ENCODE assay signal across 1 cellular context in the genomic region with DNA sequence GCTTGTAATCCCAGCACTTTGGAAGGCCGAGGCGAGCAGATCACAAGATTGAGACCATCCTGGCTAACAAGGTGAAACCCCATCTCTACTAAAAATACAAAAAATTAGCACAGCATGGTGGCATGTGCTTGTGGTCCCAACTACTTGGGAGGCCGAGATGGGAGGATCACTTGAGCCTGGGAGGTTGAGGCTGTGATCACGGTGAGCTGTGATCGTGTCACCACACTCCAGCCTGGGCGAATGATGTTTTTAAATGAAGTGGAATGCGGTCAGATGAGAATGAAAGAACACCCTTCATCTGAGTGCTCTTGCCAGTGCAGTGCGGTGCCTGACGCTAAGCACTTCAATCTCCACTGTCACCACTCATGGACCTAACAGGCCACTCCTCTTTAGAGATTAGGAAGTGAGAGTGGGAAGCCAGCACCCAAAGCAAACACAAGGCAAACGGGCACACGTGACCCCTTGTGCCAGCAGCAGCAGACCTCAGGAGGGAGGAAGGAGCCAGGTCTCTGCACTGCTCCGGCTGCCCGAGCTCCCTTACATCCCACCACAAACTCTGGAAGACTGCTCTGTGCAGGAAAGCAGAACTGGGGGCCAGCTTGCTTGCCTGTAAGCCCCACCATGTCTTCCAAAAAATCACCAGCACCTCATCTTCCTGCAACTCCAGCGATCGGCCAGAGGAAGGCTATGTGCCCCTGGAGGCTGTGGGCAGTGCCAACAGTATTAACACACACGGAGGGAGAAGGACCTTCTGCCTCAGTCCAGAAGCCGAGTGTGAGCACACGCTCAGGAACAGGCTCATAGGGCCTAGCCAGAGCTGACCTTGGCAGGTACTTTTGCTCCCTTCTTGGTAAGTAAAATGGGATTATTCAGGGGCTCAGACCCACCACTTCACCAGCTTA.
TF ChIP-seq lines count a peak whose summit lies in the region.

No MANE protein-coding gene starts in this region.

TF ChIP-seq in GM12878, 131 proteins besides CTCF, POLR2A, EP300 and RAD21 (continued from another document and continues in another):
- TF ChIP-seq, protein P1, sequence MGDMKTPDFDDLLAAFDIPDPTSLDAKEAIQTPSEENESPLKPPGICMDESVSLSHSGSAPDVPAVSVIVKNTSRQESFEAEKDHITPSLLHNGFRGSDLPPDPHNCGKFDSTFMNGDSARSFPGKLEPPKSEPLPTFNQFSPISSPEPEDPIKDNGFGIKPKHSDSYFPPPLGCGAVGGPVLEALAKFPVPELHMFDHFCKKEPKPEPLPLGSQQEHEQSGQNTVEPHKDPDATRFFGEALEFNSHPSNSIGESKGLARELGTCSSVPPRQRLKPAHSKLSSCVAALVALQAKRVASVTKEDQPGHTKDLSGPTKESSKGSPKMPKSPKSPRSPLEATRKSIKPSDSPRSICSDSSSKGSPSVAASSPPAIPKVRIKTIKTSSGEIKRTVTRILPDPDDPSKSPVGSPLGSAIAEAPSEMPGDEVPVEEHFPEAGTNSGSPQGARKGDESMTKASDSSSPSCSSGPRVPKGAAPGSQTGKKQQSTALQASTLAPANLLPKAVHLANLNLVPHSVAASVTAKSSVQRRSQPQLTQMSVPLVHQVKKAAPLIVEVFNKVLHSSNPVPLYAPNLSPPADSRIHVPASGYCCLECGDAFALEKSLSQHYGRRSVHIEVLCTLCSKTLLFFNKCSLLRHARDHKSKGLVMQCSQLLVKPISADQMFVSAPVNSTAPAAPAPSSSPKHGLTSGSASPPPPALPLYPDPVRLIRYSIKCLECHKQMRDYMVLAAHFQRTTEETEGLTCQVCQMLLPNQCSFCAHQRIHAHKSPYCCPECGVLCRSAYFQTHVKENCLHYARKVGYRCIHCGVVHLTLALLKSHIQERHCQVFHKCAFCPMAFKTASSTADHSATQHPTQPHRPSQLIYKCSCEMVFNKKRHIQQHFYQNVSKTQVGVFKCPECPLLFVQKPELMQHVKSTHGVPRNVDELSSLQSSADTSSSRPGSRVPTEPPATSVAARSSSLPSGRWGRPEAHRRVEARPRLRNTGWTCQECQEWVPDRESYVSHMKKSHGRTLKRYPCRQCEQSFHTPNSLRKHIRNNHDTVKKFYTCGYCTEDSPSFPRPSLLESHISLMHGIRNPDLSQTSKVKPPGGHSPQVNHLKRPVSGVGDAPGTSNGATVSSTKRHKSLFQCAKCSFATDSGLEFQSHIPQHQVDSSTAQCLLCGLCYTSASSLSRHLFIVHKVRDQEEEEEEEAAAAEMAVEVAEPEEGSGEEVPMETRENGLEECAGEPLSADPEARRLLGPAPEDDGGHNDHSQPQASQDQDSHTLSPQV (IDR thresholded peaks at IDR 0.05): no peak
- TF ChIP-seq NFYA (IDR thresholded peaks at IDR 0.05; ENCODE audit: borderline replicate concordance, low read depth, low read length): no peak
- TF ChIP-seq, protein P2, sequence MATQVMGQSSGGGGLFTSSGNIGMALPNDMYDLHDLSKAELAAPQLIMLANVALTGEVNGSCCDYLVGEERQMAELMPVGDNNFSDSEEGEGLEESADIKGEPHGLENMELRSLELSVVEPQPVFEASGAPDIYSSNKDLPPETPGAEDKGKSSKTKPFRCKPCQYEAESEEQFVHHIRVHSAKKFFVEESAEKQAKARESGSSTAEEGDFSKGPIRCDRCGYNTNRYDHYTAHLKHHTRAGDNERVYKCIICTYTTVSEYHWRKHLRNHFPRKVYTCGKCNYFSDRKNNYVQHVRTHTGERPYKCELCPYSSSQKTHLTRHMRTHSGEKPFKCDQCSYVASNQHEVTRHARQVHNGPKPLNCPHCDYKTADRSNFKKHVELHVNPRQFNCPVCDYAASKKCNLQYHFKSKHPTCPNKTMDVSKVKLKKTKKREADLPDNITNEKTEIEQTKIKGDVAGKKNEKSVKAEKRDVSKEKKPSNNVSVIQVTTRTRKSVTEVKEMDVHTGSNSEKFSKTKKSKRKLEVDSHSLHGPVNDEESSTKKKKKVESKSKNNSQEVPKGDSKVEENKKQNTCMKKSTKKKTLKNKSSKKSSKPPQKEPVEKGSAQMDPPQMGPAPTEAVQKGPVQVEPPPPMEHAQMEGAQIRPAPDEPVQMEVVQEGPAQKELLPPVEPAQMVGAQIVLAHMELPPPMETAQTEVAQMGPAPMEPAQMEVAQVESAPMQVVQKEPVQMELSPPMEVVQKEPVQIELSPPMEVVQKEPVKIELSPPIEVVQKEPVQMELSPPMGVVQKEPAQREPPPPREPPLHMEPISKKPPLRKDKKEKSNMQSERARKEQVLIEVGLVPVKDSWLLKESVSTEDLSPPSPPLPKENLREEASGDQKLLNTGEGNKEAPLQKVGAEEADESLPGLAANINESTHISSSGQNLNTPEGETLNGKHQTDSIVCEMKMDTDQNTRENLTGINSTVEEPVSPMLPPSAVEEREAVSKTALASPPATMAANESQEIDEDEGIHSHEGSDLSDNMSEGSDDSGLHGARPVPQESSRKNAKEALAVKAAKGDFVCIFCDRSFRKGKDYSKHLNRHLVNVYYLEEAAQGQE (IDR thresholded peaks at IDR 0.05; ENCODE audit: low read depth, low read length): no peak
- TF ChIP-seq, protein P3, sequence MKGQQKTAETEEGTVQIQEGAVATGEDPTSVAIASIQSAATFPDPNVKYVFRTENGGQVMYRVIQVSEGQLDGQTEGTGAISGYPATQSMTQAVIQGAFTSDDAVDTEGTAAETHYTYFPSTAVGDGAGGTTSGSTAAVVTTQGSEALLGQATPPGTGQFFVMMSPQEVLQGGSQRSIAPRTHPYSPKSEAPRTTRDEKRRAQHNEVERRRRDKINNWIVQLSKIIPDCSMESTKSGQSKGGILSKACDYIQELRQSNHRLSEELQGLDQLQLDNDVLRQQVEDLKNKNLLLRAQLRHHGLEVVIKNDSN (IDR thresholded peaks at IDR 0.05; ENCODE audit: borderline replicate concordance, extremely low read length, insufficient read depth, low read depth, low read length): peak; percentile 83
- peak; percentile 74 to 82 for TF ChIP-seq BHLHE40 (IDR thresholded peaks at IDR 0.05; ENCODE audit: borderline replicate concordance in 1 of 2, low read depth in 2 of 2, low read length in 1 of 2)
- TF ChIP-seq, protein P4, sequence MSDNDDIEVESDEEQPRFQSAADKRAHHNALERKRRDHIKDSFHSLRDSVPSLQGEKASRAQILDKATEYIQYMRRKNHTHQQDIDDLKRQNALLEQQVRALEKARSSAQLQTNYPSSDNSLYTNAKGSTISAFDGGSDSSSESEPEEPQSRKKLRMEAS (IDR thresholded peaks at IDR 0.05; ENCODE audit: low read depth, low read length): 0 out of 2 replicates have a peak, but pooled peaks have one; percentile 31
- TF ChIP-seq MTA3 (IDR thresholded peaks at IDR 0.05; ENCODE audit: borderline replicate concordance, low read length): no peak
- peak; percentile 60; the same call in 1 of the 2 replicates for TF ChIP-seq SPI1 (IDR thresholded peaks at IDR 0.05; ENCODE audit: borderline replicate concordance, insufficient read depth, low read depth, low read length)
- TF ChIP-seq, protein P5, sequence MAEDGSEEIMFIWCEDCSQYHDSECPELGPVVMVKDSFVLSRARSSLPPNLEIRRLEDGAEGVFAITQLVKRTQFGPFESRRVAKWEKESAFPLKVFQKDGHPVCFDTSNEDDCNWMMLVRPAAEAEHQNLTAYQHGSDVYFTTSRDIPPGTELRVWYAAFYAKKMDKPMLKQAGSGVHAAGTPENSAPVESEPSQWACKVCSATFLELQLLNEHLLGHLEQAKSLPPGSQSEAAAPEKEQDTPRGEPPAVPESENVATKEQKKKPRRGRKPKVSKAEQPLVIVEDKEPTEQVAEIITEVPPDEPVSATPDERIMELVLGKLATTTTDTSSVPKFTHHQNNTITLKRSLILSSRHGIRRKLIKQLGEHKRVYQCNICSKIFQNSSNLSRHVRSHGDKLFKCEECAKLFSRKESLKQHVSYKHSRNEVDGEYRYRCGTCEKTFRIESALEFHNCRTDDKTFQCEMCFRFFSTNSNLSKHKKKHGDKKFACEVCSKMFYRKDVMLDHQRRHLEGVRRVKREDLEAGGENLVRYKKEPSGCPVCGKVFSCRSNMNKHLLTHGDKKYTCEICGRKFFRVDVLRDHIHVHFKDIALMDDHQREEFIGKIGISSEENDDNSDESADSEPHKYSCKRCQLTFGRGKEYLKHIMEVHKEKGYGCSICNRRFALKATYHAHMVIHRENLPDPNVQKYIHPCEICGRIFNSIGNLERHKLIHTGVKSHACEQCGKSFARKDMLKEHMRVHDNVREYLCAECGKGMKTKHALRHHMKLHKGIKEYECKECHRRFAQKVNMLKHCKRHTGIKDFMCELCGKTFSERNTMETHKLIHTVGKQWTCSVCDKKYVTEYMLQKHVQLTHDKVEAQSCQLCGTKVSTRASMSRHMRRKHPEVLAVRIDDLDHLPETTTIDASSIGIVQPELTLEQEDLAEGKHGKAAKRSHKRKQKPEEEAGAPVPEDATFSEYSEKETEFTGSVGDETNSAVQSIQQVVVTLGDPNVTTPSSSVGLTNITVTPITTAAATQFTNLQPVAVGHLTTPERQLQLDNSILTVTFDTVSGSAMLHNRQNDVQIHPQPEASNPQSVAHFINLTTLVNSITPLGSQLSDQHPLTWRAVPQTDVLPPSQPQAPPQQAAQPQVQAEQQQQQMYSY (CRISPR knock-in tag; IDR thresholded peaks at IDR 0.05): no peak
- no peak for TF ChIP-seq ZBED1 (IDR thresholded peaks at IDR 0.05; ENCODE audit: borderline replicate concordance)
- no peak for TF ChIP-seq KLF5 (IDR thresholded peaks at IDR 0.05; ENCODE audit: partially characterized antibody)
- TF ChIP-seq LARP7 (IDR thresholded peaks at IDR 0.05): no peak
- no peak for TF ChIP-seq CREB1 (IDR thresholded peaks at IDR 0.05; ENCODE audit: low read depth)
- TF ChIP-seq, protein P6, sequence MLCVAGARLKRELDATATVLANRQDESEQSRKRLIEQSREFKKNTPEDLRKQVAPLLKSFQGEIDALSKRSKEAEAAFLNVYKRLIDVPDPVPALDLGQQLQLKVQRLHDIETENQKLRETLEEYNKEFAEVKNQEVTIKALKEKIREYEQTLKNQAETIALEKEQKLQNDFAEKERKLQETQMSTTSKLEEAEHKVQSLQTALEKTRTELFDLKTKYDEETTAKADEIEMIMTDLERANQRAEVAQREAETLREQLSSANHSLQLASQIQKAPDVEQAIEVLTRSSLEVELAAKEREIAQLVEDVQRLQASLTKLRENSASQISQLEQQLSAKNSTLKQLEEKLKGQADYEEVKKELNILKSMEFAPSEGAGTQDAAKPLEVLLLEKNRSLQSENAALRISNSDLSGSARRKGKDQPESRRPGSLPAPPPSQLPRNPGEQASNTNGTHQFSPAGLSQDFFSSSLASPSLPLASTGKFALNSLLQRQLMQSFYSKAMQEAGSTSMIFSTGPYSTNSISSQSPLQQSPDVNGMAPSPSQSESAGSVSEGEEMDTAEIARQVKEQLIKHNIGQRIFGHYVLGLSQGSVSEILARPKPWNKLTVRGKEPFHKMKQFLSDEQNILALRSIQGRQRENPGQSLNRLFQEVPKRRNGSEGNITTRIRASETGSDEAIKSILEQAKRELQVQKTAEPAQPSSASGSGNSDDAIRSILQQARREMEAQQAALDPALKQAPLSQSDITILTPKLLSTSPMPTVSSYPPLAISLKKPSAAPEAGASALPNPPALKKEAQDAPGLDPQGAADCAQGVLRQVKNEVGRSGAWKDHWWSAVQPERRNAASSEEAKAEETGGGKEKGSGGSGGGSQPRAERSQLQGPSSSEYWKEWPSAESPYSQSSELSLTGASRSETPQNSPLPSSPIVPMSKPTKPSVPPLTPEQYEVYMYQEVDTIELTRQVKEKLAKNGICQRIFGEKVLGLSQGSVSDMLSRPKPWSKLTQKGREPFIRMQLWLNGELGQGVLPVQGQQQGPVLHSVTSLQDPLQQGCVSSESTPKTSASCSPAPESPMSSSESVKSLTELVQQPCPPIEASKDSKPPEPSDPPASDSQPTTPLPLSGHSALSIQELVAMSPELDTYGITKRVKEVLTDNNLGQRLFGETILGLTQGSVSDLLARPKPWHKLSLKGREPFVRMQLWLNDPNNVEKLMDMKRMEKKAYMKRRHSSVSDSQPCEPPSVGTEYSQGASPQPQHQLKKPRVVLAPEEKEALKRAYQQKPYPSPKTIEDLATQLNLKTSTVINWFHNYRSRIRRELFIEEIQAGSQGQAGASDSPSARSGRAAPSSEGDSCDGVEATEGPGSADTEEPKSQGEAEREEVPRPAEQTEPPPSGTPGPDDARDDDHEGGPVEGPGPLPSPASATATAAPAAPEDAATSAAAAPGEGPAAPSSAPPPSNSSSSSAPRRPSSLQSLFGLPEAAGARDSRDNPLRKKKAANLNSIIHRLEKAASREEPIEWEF (IDR thresholded peaks at IDR 0.05; ENCODE audit: insufficient replicate concordance, low read depth, low read length): no peak
- TF ChIP-seq RFX5 (IDR thresholded peaks at IDR 0.05; ENCODE audit: low read depth, low read length): no peak
- TF ChIP-seq, protein P7, sequence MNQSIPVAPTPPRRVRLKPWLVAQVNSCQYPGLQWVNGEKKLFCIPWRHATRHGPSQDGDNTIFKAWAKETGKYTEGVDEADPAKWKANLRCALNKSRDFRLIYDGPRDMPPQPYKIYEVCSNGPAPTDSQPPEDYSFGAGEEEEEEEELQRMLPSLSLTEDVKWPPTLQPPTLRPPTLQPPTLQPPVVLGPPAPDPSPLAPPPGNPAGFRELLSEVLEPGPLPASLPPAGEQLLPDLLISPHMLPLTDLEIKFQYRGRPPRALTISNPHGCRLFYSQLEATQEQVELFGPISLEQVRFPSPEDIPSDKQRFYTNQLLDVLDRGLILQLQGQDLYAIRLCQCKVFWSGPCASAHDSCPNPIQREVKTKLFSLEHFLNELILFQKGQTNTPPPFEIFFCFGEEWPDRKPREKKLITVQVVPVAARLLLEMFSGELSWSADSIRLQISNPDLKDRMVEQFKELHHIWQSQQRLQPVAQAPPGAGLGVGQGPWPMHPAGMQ (IDR thresholded peaks at IDR 0.05; ENCODE audit: borderline replicate concordance): no peak
- TF ChIP-seq SREBF2 (IDR thresholded peaks at IDR 0.05; ENCODE audit: low read length): no peak
- no peak for TF ChIP-seq TBL1XR1 (IDR thresholded peaks at IDR 0.05; ENCODE audit: low read depth, low read length)
- TF ChIP-seq NFXL1 (IDR thresholded peaks at IDR 0.05; ENCODE audit: borderline replicate concordance): no peak
- TF ChIP-seq CBFB (IDR thresholded peaks at IDR 0.05; ENCODE audit: low read depth): no peak
- 0 out of 2 replicates have a peak, but pooled peaks have one; percentile 19 for TF ChIP-seq IKZF1 (conservative IDR thresholded peaks at IDR 0.05)
- TF ChIP-seq NRF1 (conservative IDR thresholded peaks at IDR 0.05; ENCODE audit: low read depth, low read length): no peak
- TF ChIP-seq NR2C1 (IDR thresholded peaks at IDR 0.05): no peak
- no peak for TF ChIP-seq ESRRA (IDR thresholded peaks at IDR 0.05; ENCODE audit: low read length)
- TF ChIP-seq MXI1 (IDR thresholded peaks at IDR 0.05; ENCODE audit: low read depth, low read length): no peak
- no peak for TF ChIP-seq ETV6 (conservative IDR thresholded peaks at IDR 0.05 in 1 of 2, IDR thresholded peaks at IDR 0.05 in 1 of 2; ENCODE audit: borderline replicate concordance in 1 of 2, low read depth in 1 of 2)
- TF ChIP-seq RELA (IDR thresholded peaks at IDR 0.05; ENCODE audit: borderline replicate concordance, partially characterized antibody): no peak
